ENCODE assay signal across 8 cellular contexts in genomic region chr22:21712751-21713427, GRCh38. TPM values are rescaled to one million over a fixed set of nuclear protein-coding genes. Genes with fewer than 3 reads are reported as not detected.
DNase-seq lines count a peak whose midpoint lies in the region; ATAC-seq and TF ChIP-seq lines count a peak whose summit lies in the region.

No MANE protein-coding gene starts in this region.

- H3K4me3 ChIP-seq in astrocyte of the cerebellum (ENCODE audit: low read depth, low read length) (no peak overlapping the region), sigmoid colon (peak overlapping the region in 2 of 4 donors; percentile 7 to 14)

- TF ChIP-seq CTCF in astrocyte of the cerebellum (IDR thresholded peaks at IDR 0.05; ENCODE audit: low read depth, low read length, missing control alignments) (peak; percentile 84), sigmoid colon (IDR thresholded peaks at IDR 0.05) (peak; percentile 75 to 84 (median 82))

- TF ChIP-seq POLR2A in sigmoid colon (IDR thresholded peaks at IDR 0.05), result no peak

- intact Hi-C loops in sigmoid colon (cut with DNase I), result loop anchor here (1.0 to 5.0 kb wide), 4 partner anchors 154 to 239 kb away; partner anchors contain the start of genes MAPK1 and PPM1F

- DNase-seq in EH (ENCODE audit: low read depth) (peak; percentile 82), LHCN-M2 (ENCODE audit: low read depth) (peak; percentile 74), SW 1271 (lab: John Stamatoyannopoulos, UW) (peak; percentile 20 to 69), astrocyte of the cerebellum (ENCODE audit: low read depth) (peak; percentile 54), hepatic stellate cell (ENCODE audit: low spot score) (peak; percentile 89), sigmoid colon (no peak), NCI-H187 treated with DMSO at 0.1 percent for 48 hours (lab: John Stamatoyannopoulos, UW) (no peak)

- H3K36me3 ChIP-seq in sigmoid colon, result no peaks in the 10 kb centered on the region

- ATAC-seq in GM19467 (IDR thresholded peaks at IDR 0.05; ENCODE audit: unreplicated experiment), result no peak

- H3K9me3 ChIP-seq in sigmoid colon, result no peaks in the 10 kb centered on the region

- peak overlapping the region; percentile 0 to 54 (median 19) for H3K27ac ChIP-seq in sigmoid colon

- H3K27me3 ChIP-seq in sigmoid colon, result no peaks in the 10 kb centered on the region

- in situ Hi-C loops in astrocyte of the cerebellum (cut with HindIII; ENCODE audit: low sequenced_read_pairs), result loop anchor here (5.0 kb wide), 1 partner anchor 224 kb away; no protein-coding TSS in a partner anchor

- peaks cover 0 to 17% (median 7%) of the 10 kb centered on the region in 4 donors for H3K4me1 ChIP-seq in sigmoid colon

- WGBS in sigmoid colon, 2 donors, result 20 to 37% methylated on average over 14 of the region's 14 CpGs

- TF ChIP-seq EP300 in sigmoid colon (IDR thresholded peaks at IDR 0.05), result no peak

RNA-seq across cellular contexts. Expression of gene YPEL1, which starts 22.7 kb away (rescaled TPM):
- 0.38 and 0.80 TPM in 2 replicates for total RNA-seq in LHCN-M2 (2014; rRNA removed)
- polyA plus RNA-seq in LHCN-M2 (2012), result 0.62 TPM
- 1 to 10 TPM; 5.9 to 9.6 (median 7.9) TPM for total RNA-seq in sigmoid colon
- 1 to 10 TPM in 2 of 3 donors, under 1 TPM in 1; 0.69 to 2.7 (median 1.2) TPM for polyA plus RNA-seq in sigmoid colon

RNA-seq across cellular contexts. Expression of gene PPIL2, which starts 47.1 kb away (rescaled TPM):
- total RNA-seq in LHCN-M2 (2014; rRNA removed) (27.8 and 29.6 TPM in 2 replicates), sigmoid colon (10 to 100 TPM; 15.1 to 28.0 (median 18.5) TPM)
- 28.2 TPM for polyA plus RNA-seq in LHCN-M2 (2012)
- polyA plus RNA-seq in sigmoid colon, result 10 to 100 TPM; 13.2 to 46.3 (median 19.4) TPM

Comparison
In these comparisons a context has a peak if more than half of its experiments do, and no peak if none do; other contexts are left out.
1. DNase-seq: peak in EH (single experiment), LHCN-M2 (single experiment), SW 1271 (2 of 2), astrocyte of the cerebellum (single experiment) and hepatic stellate cell (single experiment); none in sigmoid colon (single experiment) and NCI-H187 treated with DMSO at 0.1 percent for 48 hours (single experiment).